27 cellular contexts compared by ENCODE assay signal in the genomic region with DNA sequence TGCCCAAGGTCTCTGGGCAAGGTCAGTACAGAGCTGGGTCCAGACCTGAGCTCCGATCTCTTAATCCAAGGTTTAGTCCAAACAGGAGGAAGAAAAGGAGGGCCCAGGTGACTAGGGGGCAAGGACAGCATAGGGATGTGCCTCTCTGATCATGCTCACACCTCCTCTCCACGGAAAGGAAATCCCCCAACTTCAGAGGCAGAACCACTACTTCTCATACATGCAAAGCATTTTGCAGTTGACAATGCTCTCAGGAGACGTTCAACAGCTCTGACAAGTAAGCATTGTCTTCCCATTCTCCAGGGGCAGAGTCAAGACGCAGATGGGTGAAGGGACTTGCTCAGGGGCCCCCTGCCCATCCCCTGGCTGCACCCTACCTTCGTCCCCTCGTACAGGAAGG. TPM values are rescaled to one million over a fixed set of nuclear protein-coding genes. Genes with fewer than 3 reads are reported as not detected.
DNase-seq lines count a peak whose midpoint lies in the region; ATAC-seq, FAIRE-seq and TF ChIP-seq lines count a peak whose summit lies in the region.
"Had no signal": no experiment of that assay in that cellular context is flagged by ENCODE, and none has a peak within 500 bp of the region (broad histone marks: within the 10 kb centered on the region; RNA-seq: fewer than 3 reads in every experiment).

No MANE protein-coding gene starts in this region.

- RAD21 ChIA-PET in GM12878 (lab: Charles Lee; ENCODE audit: unreplicated experiment) = interaction anchor here (1.1 to 1.2 kb wide), 2 partner anchors 83 to 279 kb away, joined by 3 to 4 read pairs; a partner anchor contains a TSS

- peak overlapping the region; percentile 88 for H2AFZ ChIP-seq in GM12878 (ENCODE audit: control insufficient read depth, low read depth, low read length)
- H2AFZ ChIP-seq: PC-9 had no signal

- BruUV-seq in GM12878 (replicated peaks; lab: Mats Ljungman, UMichigan) = no TSS peak

- no peaks in the 10 kb centered on the region for H4K20me1 ChIP-seq in GM12878 (ENCODE audit: control insufficient read depth, insufficient read depth)

- DNase-seq in GM10248 (ENCODE audit: extremely low spot score) (peak; percentile 75), GM12878 (ENCODE audit: low read depth, low spot score) (peak; percentile 40), CD14-positive monocyte (ENCODE audit: low spot score) (no peak), mucosa of gallbladder (ENCODE audit: low spot score) (no peak)
- DNase-seq in stimulated activated naive CD4-positive, alpha-beta T cell treated with Interleukin-2 at 50 U/mL for 16 hours (lab: John Stamatoyannopoulos, UW) = no peak
- no peak for DNase-seq in CD8-positive, alpha-beta memory T cell
- DNase-seq: ACHN; activated CD4-positive, alpha-beta memory T cell treated with anti-CD3 and anti-CD28 coated beads, Interleukin-2, amount 10 ng/mL, durations not matched to agents 7 days and 5 days; activated CD4-positive, CD25-positive, alpha-beta regulatory T cell treated with anti-CD3 and anti-CD28 coated beads, Interleukin-2, amount 50 U/mL, for 72 hours; cerebellar nuclear complex; dorsolateral prefrontal cortex; IMR-90; NCI-H1092; NCI-H2029; NCI-H226; NCI-H748 treated with DMSO at 0.1 percent for 48 hours; pancreas; PC-9; SHP77; stimulated activated CD4-positive, alpha-beta T cell treated with anti-CD3 and anti-CD28 coated beads, Interleukin-2, amount 100 ng/mL, for 24 hours; uterus had no signal

- H3K79me2 ChIP-seq in GM12878 (ENCODE audit: control insufficient read depth, insufficient read depth, low read length) = no peaks in the 10 kb centered on the region

- no peak for TF ChIP-seq EP300 in GM12878 (IDR thresholded peaks at IDR 0.05; ENCODE audit: borderline replicate concordance in 1 of 2, control insufficient read depth in 1 of 2, low read depth in 2 of 2, low read length in 2 of 2)

- peak overlapping the region; percentile 82 for H3K4me2 ChIP-seq in GM12878 (ENCODE audit: control insufficient read depth, insufficient read depth)
- H3K4me2 ChIP-seq: PC-9, smooth muscle cell had no signal

- H3K36me3 ChIP-seq in GM12878 (ENCODE audit: control insufficient read depth in 2 of 2, insufficient read depth in 2 of 2, low read length in 1 of 2) = no peaks in the 10 kb centered on the region
- no peaks in the 10 kb centered on the region for H3K36me3 ChIP-seq in CD8-positive, alpha-beta memory T cell (ENCODE audit: insufficient read depth, low read length)
- H3K36me3 ChIP-seq: pancreas, uterus had no signal

- CTCF ChIA-PET in GM10248 (lab: Yijun Ruan, JAX) = interaction anchor here (0.9 to 1.0 kb wide), 2 partner anchors 12 to 22 kb away, joined by 3 read pairs; no protein-coding TSS in a partner anchor
- CTCF ChIA-PET in GM12878 (lab: Yijun Ruan, JAX) = interaction anchor here (0.6 to 1.5 kb wide), 6 partner anchors 51 to 300 kb away, joined by 3 to 6 read pairs (median 4); a partner anchor contains a TSS
- CTCF ChIA-PET in CD8-positive, alpha-beta memory T cell (lab: Charles Lee) = no interaction called here

- H3K27me3 Mint-ChIP-seq in CD8-positive, alpha-beta memory T cell = no peaks in the 10 kb centered on the region
- peaks cover 0 to 2% (median 0%) of the 10 kb centered on the region in 3 donors for H3K27me3 Mint-ChIP-seq in CD14-positive monocyte (ENCODE audit: low read depth in 3 of 3)
- H3K27me3 Mint-ChIP-seq: activated CD4-positive, alpha-beta memory T cell treated with anti-CD3 and anti-CD28 coated beads, Interleukin-2, amount 10 ng/mL, durations not matched to agents 7 days and 5 days; natural killer cell treated with Interleukin-12 subunit alpha and Interleukin-12 subunit beta and Interleukin-15 and Interleukin-18, amount 100 ng/mL, for 72 hours had no signal

- H3K9me3 Mint-ChIP-seq in CD8-positive, alpha-beta memory T cell = no peaks in the 10 kb centered on the region
- no peaks in the 10 kb centered on the region for H3K9me3 Mint-ChIP-seq in CD14-positive monocyte
- H3K9me3 Mint-ChIP-seq: activated CD4-positive, alpha-beta memory T cell treated with anti-CD3 and anti-CD28 coated beads, Interleukin-2, amount 10 ng/mL, durations not matched to agents 7 days and 5 days; natural killer cell treated with Interleukin-12 subunit alpha and Interleukin-12 subunit beta and Interleukin-15 and Interleukin-18, amount 100 ng/mL, for 72 hours had no signal

- peaks cover 0 to 3% (median 0%) of the 10 kb centered on the region in 3 donors for H3K36me3 Mint-ChIP-seq in CD8-positive, alpha-beta memory T cell
- peaks cover 66 to 88% of the 10 kb centered on the region in 2 donors for H3K36me3 Mint-ChIP-seq in CD14-positive monocyte
- H3K36me3 Mint-ChIP-seq: natural killer cell treated with Interleukin-12 subunit alpha and Interleukin-12 subunit beta and Interleukin-15 and Interleukin-18, amount 100 ng/mL, for 72 hours had no signal

- SMC1A ChIA-PET in GM12878 (lab: Charles Lee; ENCODE audit: uncharacterized antibody, unreplicated experiment) = interaction anchor here (0.8 to 1.5 kb wide), 3 partner anchors 56 to 93 kb away, joined by 3 to 4 read pairs (median 3); no protein-coding TSS in a partner anchor

- H3K4me1 ChIP-seq in GM12878 (ENCODE audit: control insufficient read depth, insufficient read depth, low read length) = peaks cover 11% of the 10 kb centered on the region
- no peaks in the 10 kb centered on the region for H3K4me1 ChIP-seq in CD8-positive, alpha-beta memory T cell (ENCODE audit: insufficient read depth, low read length)
- H3K4me1 ChIP-seq: pancreas, uterus had no signal

- FAIRE-seq in GM12878 (lab: Jason Lieb, UNC) = peak; percentile 97
- FAIRE-seq: keratinocyte, pancreas had no signal

- intact Hi-C loops in GM12878 (cut with micrococcal nuclease; ENCODE audit: unreplicated experiment) (no loop called here), CD14-positive monocyte (cut with micrococcal nuclease) (loop anchor here in 1 of 2 donors (10.0 kb wide), 1 partner anchor 126 kb away; no protein-coding TSS in a partner anchor)

- H3K4me1 Mint-ChIP-seq in CD8-positive, alpha-beta memory T cell = peaks cover 2 to 5% (median 5%) of the 10 kb centered on the region in 3 donors
- H3K4me1 Mint-ChIP-seq in CD14-positive monocyte = peaks cover 4% of the 10 kb centered on the region

- H3K27ac ChIP-seq in GM12878 (ENCODE audit: control insufficient read depth, insufficient read depth) = peak overlapping the region; percentile 37; the same call in 1 of the 2 replicates
- no peak overlapping the region for H3K27ac ChIP-seq in CD8-positive, alpha-beta memory T cell (ENCODE audit: low read depth, low read length)
- H3K27ac ChIP-seq: BLaER1 treated with 17β-estradiol and CSF1 and Interleukin-3, amounts not matched to agents 10 nM and 100 nM; dorsolateral prefrontal cortex; pancreas; PC-9; uterus had no signal

- WGBS in GM12878 (ENCODE audit: insufficient coverage, insufficient replicate concordance, low lambda C conversion rate, missing lambda C conversion rate) = 1% methylated on average over 6 of the region's 6 CpGs

- ATAC-seq in GM18873 (IDR thresholded peaks at IDR 0.05; ENCODE audit: low FRiP score, unreplicated experiment) (peak; percentile 68), HG02870 (IDR thresholded peaks at IDR 0.05; ENCODE audit: unreplicated experiment) (peak; percentile 76), GM12878 (peak; percentile 86)
- ATAC-seq: natural killer cell treated with Interleukin-12 subunit alpha and Interleukin-12 subunit beta and Interleukin-15 and Interleukin-18, amount 100 ng/mL, for 72 hours; pancreas had no signal

- no peak for TF ChIP-seq CTCF in GM10248 (IDR thresholded peaks at IDR 0.05; ENCODE audit: control extremely low read depth, extremely low read depth, low read depth, missing control alignments)
- no peak for TF ChIP-seq CTCF in GM12878 (IDR thresholded peaks at IDR 0.05 in 2 of 3, conservative IDR thresholded peaks at IDR 0.05 in 1 of 3; ENCODE audit: control insufficient read depth in 2 of 3, extremely low read depth in 1 of 3, insufficient read depth in 1 of 3, low read depth in 3 of 3, low read length in 3 of 3)
- no peak for TF ChIP-seq CTCF in CD14-positive monocyte (IDR thresholded peaks at IDR 0.05)

- 0 out of 2 replicates have a peak, but pooled peaks have one; percentile 20 for TF ChIP-seq POLR2A in GM12878 (IDR thresholded peaks at IDR 0.05; ENCODE audit: low read depth, low read length)

- H3K9me3 ChIP-seq in GM12878 (replicated peaks; ENCODE audit: control insufficient read depth, insufficient read depth, low read length) = no peaks in the 10 kb centered on the region
- H3K9me3 ChIP-seq in CD8-positive, alpha-beta memory T cell (ENCODE audit: low read length) = no peaks in the 10 kb centered on the region
- H3K9me3 ChIP-seq: BLaER1 treated with 17β-estradiol and CSF1 and Interleukin-3, amounts not matched to agents 10 nM and 100 nM; pancreas; uterus had no signal

- peak overlapping the region in 1 of 8 donors; percentile 2 for H3K27ac Mint-ChIP-seq in CD8-positive, alpha-beta memory T cell
- peak overlapping the region in 3 of 7 donors; percentile 10 to 54 (median 19) for H3K27ac Mint-ChIP-seq in CD14-positive monocyte
- H3K27ac Mint-ChIP-seq: activated CD4-positive, alpha-beta memory T cell treated with anti-CD3 and anti-CD28 coated beads, Interleukin-2, amount 10 ng/mL, durations not matched to agents 7 days and 5 days; natural killer cell treated with Interleukin-12 subunit alpha and Interleukin-12 subunit beta and Interleukin-15 and Interleukin-18, amount 100 ng/mL, for 72 hours had no signal

- H3K9ac ChIP-seq in GM12878 (ENCODE audit: control insufficient read depth, insufficient read depth, low read length) = peak overlapping the region; percentile 24; the same call in 1 of the 2 replicates

- no peak for TF ChIP-seq RAD21 in GM12878 (IDR thresholded peaks at IDR 0.05; ENCODE audit: insufficient read depth, low read depth, low read length)

- in situ Hi-C loops in GM12878 (cut with MboI) = no loop called here

- POLR2A ChIA-PET in GM10248 (lab: Yijun Ruan, JAX) (no interaction called here), GM12878 (lab: Charles Lee) (interaction anchor here (1.0 to 1.3 kb wide), 3 partner anchors 13 to 111 kb away, joined by 3 read pairs; no protein-coding TSS in a partner anchor)
- POLR2A ChIA-PET in CD8-positive, alpha-beta memory T cell (lab: Charles Lee) = interaction anchor here (0.6 kb wide), 1 partner anchor 9 kb away, joined by 3 read pairs; a partner anchor contains a TSS

- H3K4me3 Mint-ChIP-seq in CD8-positive, alpha-beta memory T cell = no peak overlapping the region
- no peak overlapping the region for H3K4me3 Mint-ChIP-seq in CD14-positive monocyte
- H3K4me3 Mint-ChIP-seq: activated CD4-positive, alpha-beta memory T cell treated with anti-CD3 and anti-CD28 coated beads, Interleukin-2, amount 10 ng/mL, durations not matched to agents 7 days and 5 days; natural killer cell treated with Interleukin-12 subunit alpha and Interleukin-12 subunit beta and Interleukin-15 and Interleukin-18, amount 100 ng/mL, for 72 hours had no signal

- no peaks in the 10 kb centered on the region for H3K27me3 ChIP-seq in GM12878 (replicated peaks in 1 of 2; ENCODE audit: control insufficient read depth in 2 of 2, insufficient read depth in 2 of 2, low read length in 1 of 2)
- no peaks in the 10 kb centered on the region for H3K27me3 ChIP-seq in CD8-positive, alpha-beta memory T cell (ENCODE audit: insufficient read depth, low read length, poor library complexity, severe bottlenecking)
- H3K27me3 ChIP-seq: BLaER1 treated with 17β-estradiol and CSF1 and Interleukin-3, amounts not matched to agents 10 nM and 100 nM; dorsolateral prefrontal cortex; pancreas; uterus had no signal

- no peak overlapping the region for H3K4me3 ChIP-seq in GM12878
- H3K4me3 ChIP-seq in CD8-positive, alpha-beta memory T cell (ENCODE audit: low read length) = no peak overlapping the region
- H3K4me3 ChIP-seq: BLaER1 treated with 17β-estradiol and CSF1 and Interleukin-3, amounts not matched to agents 10 nM and 100 nM; dorsolateral prefrontal cortex; pancreas; PC-9; smooth muscle cell; uterus had no signal

RNA-seq across cellular contexts. Expression of a gene that starts 8.7 kb away (rescaled TPM):
- total RNA-seq in GM12878 (2013; cell fraction: nucleolus; rRNA removed) = 0.52 and 0.64 TPM in 2 replicates
- total RNA-seq in GM12878 (2014; rRNA removed) (4.1 and 4.7 TPM in 2 replicates), GM12878 (2014; rRNA removed; fragmentation: Illumina TruSeq; extraction: Trizol) (4.8 TPM in 2 replicates), GM12878 (2021) (4.8 and 4.9 TPM in 2 replicates), mucosa of gallbladder (129 TPM)
- 1.0 TPM for polyA plus RNA-seq in GM12878 (2011; ENCODE audit: low read depth)
- polyA plus RNA-seq in GM12878 (2011; rRNA removed) (0.84 and 1.0 TPM in 2 replicates), GM12878 (2014; fragmentation: Illumina TruSeq; extraction: Trizol) (5.0 and 5.5 TPM in 2 replicates), GM12878 (2014; fragmentation: Nextera tagmentation; extraction: Ambion mirVana) (1 to 10 TPM; 1.7 to 1.9 TPM), GM12878 (2014; rRNA removed) (4.2 and 5.3 TPM in 2 replicates), GM12878 (2016; fragmentation: Nextera tagmentation; extraction: Ambion mirVana) (1 to 10 TPM; 2.4 to 2.8 TPM), CD14-positive monocyte (1 to 10 TPM; 2.1 to 3.5 TPM)
- polyA plus RNA-seq in GM12878 (2011; cell fraction: cytosol; rRNA removed) = 1.2 and 1.3 TPM in 2 replicates
- 0.37 and 0.42 TPM in 2 replicates for polyA plus RNA-seq in GM12878 (2011; cell fraction: nucleus; rRNA removed)
- 1.7 and 1.8 TPM in 2 replicates for polyA plus RNA-seq in GM12878 (2012)
- 0.80 and 2.3 TPM in 2 replicates for polyA minus RNA-seq in GM12878 (2011; rRNA and poly(A)+ RNA removed)
- polyA minus RNA-seq in GM12878 (2011; cell fraction: cytosol; rRNA and poly(A)+ RNA removed) = 0.53 TPM in 1 of 2 replicates, not detected in the other
- 0.12 and 0.19 TPM in 2 replicates for polyA minus RNA-seq in GM12878 (2011; cell fraction: nucleus; rRNA and poly(A)+ RNA removed)
- total RNA-seq in CD8-positive, alpha-beta memory T cell = 1 to 10 TPM; 5.1 TPM
- polyA plus RNA-seq in CD8-positive, alpha-beta memory T cell = 11.9 TPM

RNA-seq across cellular contexts. Expression of a gene that starts 54.3 kb away (rescaled TPM):
- total RNA-seq in GM12878 (2013; cell fraction: nucleolus; rRNA removed) = 2.2 and 2.3 TPM in 2 replicates
- 1.1 and 1.2 TPM in 2 replicates for total RNA-seq in GM12878 (2014; rRNA removed)
- 0.32 and 0.67 TPM in 2 replicates for total RNA-seq in GM12878 (2014; rRNA removed; fragmentation: Illumina TruSeq; extraction: Trizol)
- total RNA-seq in GM12878 (2021) = 1.2 and 1.4 TPM in 2 replicates
- 0.39 TPM for polyA plus RNA-seq in GM12878 (2011; ENCODE audit: low read depth)
- polyA plus RNA-seq in GM12878 (2011; rRNA removed) = 0.46 and 1.1 TPM in 2 replicates
- polyA plus RNA-seq in GM12878 (2011; cell fraction: cytosol; rRNA removed) = 1.5 and 1.9 TPM in 2 replicates
- 3.7 and 4.4 TPM in 2 replicates for polyA plus RNA-seq in GM12878 (2011; cell fraction: nucleus; rRNA removed)
- 1.0 and 1.1 TPM in 2 replicates for polyA plus RNA-seq in GM12878 (2012)
- 0.37 and 0.41 TPM in 2 replicates for polyA plus RNA-seq in GM12878 (2014; fragmentation: Illumina TruSeq; extraction: Trizol)
- under 1 TPM; 0.04 to 0.06 TPM for polyA plus RNA-seq in GM12878 (2014; fragmentation: Nextera tagmentation; extraction: Ambion mirVana)
- 1.2 and 1.4 TPM in 2 replicates for polyA plus RNA-seq in GM12878 (2014; rRNA removed)
- polyA plus RNA-seq in GM12878 (2016; fragmentation: Nextera tagmentation; extraction: Ambion mirVana) = 1 to 10 TPM; 1.0 to 1.6 TPM
- 1.5 and 2.2 TPM in 2 replicates for polyA minus RNA-seq in GM12878 (2011; rRNA and poly(A)+ RNA removed)
- 1.7 TPM in 1 of 2 replicates, not detected in the other for polyA minus RNA-seq in GM12878 (2011; cell fraction: cytosol; rRNA and poly(A)+ RNA removed)
- polyA minus RNA-seq in GM12878 (2011; cell fraction: nucleus; rRNA and poly(A)+ RNA removed) = 0.97 and 3.1 TPM in 2 replicates
- 1 to 10 TPM; 3.3 to 4.8 TPM for total RNA-seq in CD8-positive, alpha-beta memory T cell
- polyA plus RNA-seq in CD8-positive, alpha-beta memory T cell = 5.6 TPM
- polyA plus RNA-seq in CD14-positive monocyte = 10 to 100 TPM; 23.2 to 34.4 TPM
- 16.7 TPM for total RNA-seq in mucosa of gallbladder

Comparison
In these comparisons a context has a peak if more than half of its experiments do, and no peak if none do; other contexts are left out.
1. DNase-seq: peak in GM10248 (single experiment) and GM12878 (single experiment); none in stimulated activated naive CD4-positive, alpha-beta T cell treated with Interleukin-2 at 50 U/mL for 16 hours (single experiment), CD8-positive, alpha-beta memory T cell (0 of 5), CD14-positive monocyte (single experiment) and mucosa of gallbladder (single experiment).
2. RNA of a gene that starts 8.7 kb away (total RNA-seq): 129 TPM in mucosa of gallbladder (single experiment); 5.1 TPM in CD8-positive, alpha-beta memory T cell and 0.52 to 4.9 TPM in GM12878; every median in the first group is over 10 times any median in the second.
3. Peak in every context shown above with its lines, with median percentiles within 50 percentile points of each other: ATAC-seq.